In the genomic region with DNA sequence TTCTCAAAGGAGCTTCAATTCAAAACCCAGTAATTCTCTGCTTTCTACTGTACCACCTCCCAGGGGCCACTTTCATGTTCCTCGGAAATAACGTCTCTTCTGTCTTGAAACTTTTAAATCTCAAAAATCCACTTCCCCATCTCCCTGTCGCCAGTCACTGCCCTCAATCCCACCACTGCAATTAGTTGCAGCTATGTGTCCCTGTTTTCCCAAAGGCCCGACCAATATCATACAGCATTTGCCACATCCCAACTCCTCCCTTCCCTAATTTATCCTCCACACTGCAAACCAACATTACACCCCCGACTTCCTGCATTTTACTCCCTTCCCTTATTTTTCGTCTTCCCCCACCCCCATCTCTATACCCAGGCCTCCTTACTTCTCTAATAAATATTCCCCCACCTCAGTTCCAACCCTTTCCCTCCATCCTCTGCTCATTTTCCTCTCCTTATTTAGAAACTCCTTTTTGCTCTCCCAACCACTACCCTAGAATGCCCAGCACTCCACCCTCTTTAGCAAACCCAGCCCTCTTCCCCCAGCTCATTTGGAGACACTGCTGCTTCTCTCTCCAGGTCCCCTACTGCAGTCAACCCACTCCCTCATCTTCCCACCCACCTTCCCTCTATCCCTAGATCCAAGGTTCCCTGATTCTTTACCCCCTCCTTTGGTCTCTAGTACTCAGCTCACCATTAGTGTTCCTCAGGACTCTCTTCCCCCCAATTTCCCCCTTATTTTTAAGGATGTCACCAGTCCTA, we compare ENCODE assay signal across 8 cellular contexts. TPM values are rescaled to one million over a fixed set of nuclear protein-coding genes. Genes with fewer than 3 reads are reported as not detected.
DNase-seq lines count a peak whose midpoint lies in the region; ATAC-seq, FAIRE-seq and TF ChIP-seq lines count a peak whose summit lies in the region.

No MANE protein-coding gene starts in this region.

- H3K4me1 Mint-ChIP-seq in T-helper 2 cell treated with Interferon-gamma antibody and Interleukin-4, amounts not matched to agents 5 μg/mL and 100 μg/mL, for 36 hours (ENCODE audit: low read depth): peaks cover 41% of the 10 kb centered on the region
- peaks cover 62% of the 10 kb centered on the region for H3K4me1 Mint-ChIP-seq in MCF 10A (ENCODE audit: insufficient read depth, unreplicated experiment)

- WGBS in small intestine, 3 donors: 4 to 14% (median 4%) methylated on average over 6 of the region's 6 CpGs

- BruUV-seq in MCF 10A (replicated peaks; lab: Mats Ljungman, UMichigan): no TSS peak

- TF ChIP-seq CTCF in MCF 10A (IDR thresholded peaks at IDR 0.05; ENCODE audit: unreplicated experiment): no peak

- H3K27ac ChIP-seq in small intestine (ENCODE audit: low read depth in 1 of 2, low read length in 1 of 2): peak overlapping the region; percentile 65 to 88

- no peak for DNase-seq in T-helper 2 cell treated with Interferon-gamma antibody and Interleukin-4, amounts not matched to agents 5 μg/mL and 100 μg/mL, for 36 hours (ENCODE audit: low spot score)
- DNase-seq in T-helper 2 cell (no peak), NOMO-1 (lab: John Stamatoyannopoulos, UW; ENCODE audit: unreplicated experiment in 2 of 2) (peak; percentile 47 to 69), MCF 10A (ENCODE audit: unreplicated experiment) (peak; percentile 60), iPS-NIHi11 (ENCODE audit: low spot score) (peak; percentile 40), small intestine (peak; percentile 34)

- intact Hi-C loops in MCF 10A (cut with micrococcal nuclease): loop anchor here (5.0 kb wide), 2 partner anchors 35 to 1115 kb away; no protein-coding TSS in a partner anchor

- FAIRE-seq in small intestine (lab: Jason Lieb, UNC): no peak

- ATAC-seq in GM19023 (IDR thresholded peaks at IDR 0.05; ENCODE audit: unreplicated experiment) (no peak), HG03354 (IDR thresholded peaks at IDR 0.05; ENCODE audit: poor library complexity, severe bottlenecking, unreplicated experiment) (no peak)

- H3K4me3 ChIP-seq in small intestine (ENCODE audit: low read depth in 1 of 2, low read length in 2 of 2): peak overlapping the region; percentile 70 to 71

- H3K27me3 ChIP-seq in small intestine (ENCODE audit: control insufficient read depth in 2 of 2, insufficient read depth in 2 of 2, low read length in 2 of 2): no peaks in the 10 kb centered on the region

- H3K9me3 Mint-ChIP-seq in T-helper 2 cell treated with Interferon-gamma antibody and Interleukin-4, amounts not matched to agents 5 μg/mL and 100 μg/mL, for 36 hours: no peaks in the 10 kb centered on the region
- H3K9me3 Mint-ChIP-seq in MCF 10A (ENCODE audit: unreplicated experiment): no peaks in the 10 kb centered on the region

- peak overlapping the region; percentile 69 for H3K27ac Mint-ChIP-seq in T-helper 2 cell treated with Interferon-gamma antibody and Interleukin-4, amounts not matched to agents 5 μg/mL and 100 μg/mL, for 36 hours
- H3K27ac Mint-ChIP-seq in MCF 10A (ENCODE audit: low read depth, unreplicated experiment): peak overlapping the region; percentile 97

- peaks cover 4 to 11% of the 10 kb centered on the region in 2 donors for H3K4me1 ChIP-seq in small intestine (ENCODE audit: control insufficient read depth in 2 of 2, insufficient read depth in 1 of 2, low read depth in 1 of 2, low read length in 1 of 2)

- H3K9me3 ChIP-seq in small intestine (ENCODE audit: control insufficient read depth, low read depth): no peaks in the 10 kb centered on the region

- POLR2A ChIA-PET in MCF 10A (lab: Yijun Ruan, JAX): interaction anchor here (0.6 to 15.3 kb wide), 16 partner anchors 9 to 556 kb away, joined by 3 to 270 read pairs (median 8); partner anchors contain the start of gene CD276

- CTCF ChIA-PET in MCF 10A (lab: Yijun Ruan, JAX): interaction anchor here (0.9 to 9.6 kb wide), 5 partner anchors 15 to 72 kb away, joined by 3 to 308 read pairs (median 12); partner anchors contain the start of gene CD276

- H3K4me3 Mint-ChIP-seq in T-helper 2 cell treated with Interferon-gamma antibody and Interleukin-4, amounts not matched to agents 5 μg/mL and 100 μg/mL, for 36 hours: peak overlapping the region; percentile 85
- H3K4me3 Mint-ChIP-seq in MCF 10A (ENCODE audit: unreplicated experiment): peak overlapping the region; percentile 80

- H3K36me3 ChIP-seq in small intestine (ENCODE audit: control insufficient read depth in 2 of 2, insufficient read depth in 2 of 2, low read length in 2 of 2): no peaks in the 10 kb centered on the region

- peaks cover 8% of the 10 kb centered on the region for H3K27me3 Mint-ChIP-seq in T-helper 2 cell treated with Interferon-gamma antibody and Interleukin-4, amounts not matched to agents 5 μg/mL and 100 μg/mL, for 36 hours (ENCODE audit: low read depth)
- no peaks in the 10 kb centered on the region for H3K27me3 Mint-ChIP-seq in MCF 10A (ENCODE audit: insufficient read depth, unreplicated experiment)

- no peaks in the 10 kb centered on the region for H3K36me3 Mint-ChIP-seq in T-helper 2 cell treated with Interferon-gamma antibody and Interleukin-4, amounts not matched to agents 5 μg/mL and 100 μg/mL, for 36 hours (ENCODE audit: low read depth)
- H3K36me3 Mint-ChIP-seq in MCF 10A (ENCODE audit: insufficient read depth, unreplicated experiment): no peaks in the 10 kb centered on the region

RNA-seq across cellular contexts. Expression of gene NPTN, which starts 1.1 kb away (rescaled TPM):
- total RNA-seq in MCF 10A (2022): 71.0 and 78.9 TPM in 2 replicates
- 100 to 1,000 TPM in 1 of 3 donors, 10 to 100 TPM in 2; 57.7 to 113 (median 82.4) TPM for polyA plus RNA-seq in small intestine

RNA-seq across cellular contexts. Expression of gene CD276, which starts 52.1 kb away (rescaled TPM):
- 52.8 and 57.7 TPM in 2 replicates for total RNA-seq in MCF 10A (2022)
- 10 to 100 TPM in 2 of 3 donors, 1 to 10 TPM in 1; 7.8 to 40.7 (median 10.3) TPM for polyA plus RNA-seq in small intestine

Comparison
In these comparisons a context has a peak if more than half of its experiments do, and no peak if none do; other contexts are left out.
1. DNase-seq: peak in NOMO-1 (2 of 2), MCF 10A (single experiment), iPS-NIHi11 (single experiment) and small intestine (single experiment); none in T-helper 2 cell treated with Interferon-gamma antibody and Interleukin-4, amounts not matched to agents 5 μg/mL and 100 μg/mL, for 36 hours (single experiment) and T-helper 2 cell (0 of 5).